Comparison of ENCODE assay signal across 9 cellular contexts in the genomic region with DNA sequence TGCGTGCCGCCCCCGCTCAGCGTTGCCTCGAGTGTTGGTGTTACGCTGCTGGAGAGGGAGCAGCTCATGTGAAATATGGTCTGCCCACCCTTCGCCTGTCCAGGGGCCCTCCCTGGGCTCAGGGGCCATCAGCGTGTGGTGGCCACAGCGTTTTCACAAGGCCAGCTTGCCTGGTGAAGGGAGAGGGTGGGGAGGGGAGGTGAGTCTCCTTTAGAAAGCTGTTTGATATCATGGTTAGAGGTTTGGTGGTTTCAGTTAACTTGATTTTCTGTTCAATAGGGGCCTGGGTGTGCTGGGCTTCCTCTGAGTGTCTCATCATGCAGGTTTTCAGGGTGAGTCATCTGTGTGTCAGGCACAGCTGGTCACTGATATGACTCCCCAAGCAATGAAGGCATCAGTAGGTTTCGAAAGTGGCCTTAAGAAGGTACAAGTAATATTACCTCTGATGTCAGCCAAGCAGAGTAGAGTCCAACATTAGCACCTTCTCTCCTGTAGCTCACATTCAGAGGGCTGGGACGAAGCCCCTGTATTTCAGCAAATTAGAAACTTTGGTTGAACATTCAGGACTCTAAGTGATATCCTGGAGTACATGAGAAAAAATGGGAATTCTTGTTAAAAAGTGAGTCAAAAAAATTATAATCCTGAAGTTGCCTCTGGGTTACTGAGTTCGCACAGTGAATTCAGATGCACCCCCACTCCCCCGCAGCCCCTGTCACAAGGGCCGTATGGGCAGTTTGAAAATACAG.
DNase-seq lines count a peak whose midpoint lies in the region; ATAC-seq and TF ChIP-seq lines count a peak whose summit lies in the region.
"Had no signal": no experiment of that assay in that cellular context is flagged by ENCODE, and none has a peak within 500 bp of the region (broad histone marks: within the 10 kb centered on the region; RNA-seq: fewer than 3 reads in every experiment).

No MANE protein-coding gene starts in this region.

- CTCF ChIA-PET in RWPE1 (lab: Yijun Ruan, JAX) = no interaction called here

- ATAC-seq in esophagus mucosa (peak; percentile 85), left lobe of liver (no peak)

- peak overlapping the region; percentile 81 for H3K27ac ChIP-seq in RWPE1
- H3K27ac ChIP-seq: cardiac muscle cell had no signal

- peak in 2 of 3 donors; percentile 29 to 30 for DNase-seq in stimulated activated CD4-positive, alpha-beta T cell treated with anti-CD3 and anti-CD28 coated beads, Interleukin-12 subunit alpha, Interleukin-12 subunit beta, amount 100 ng/mL, for 48 hours (ENCODE audit: low read depth in 2 of 3, low spot score in 1 of 3)
- no peak for DNase-seq in stimulated activated CD4-positive, alpha-beta T cell treated with anti-CD3 and anti-CD28 coated beads, Interleukin-12 subunit alpha, Interleukin-12 subunit beta, amount 100 ng/mL, for 4 hours
- DNase-seq in RWPE1 (ENCODE audit: low spot score) (peak; percentile 69), renal cortical epithelial cell (ENCODE audit: low read depth) (peak; percentile 97), NCI-H2029 (lab: John Stamatoyannopoulos, UW) (no peak), left lobe of liver (ENCODE audit: low spot score) (no peak), 8988T (no peak)

- no peak for TF ChIP-seq CTCF in RWPE1 (conservative IDR thresholded peaks at IDR 0.05; ENCODE audit: low read depth)

- POLR2A ChIA-PET in RWPE1 (lab: Yijun Ruan, JAX; ENCODE audit: low non-redundant PET) = no interaction called here

Comparison
In these comparisons a context has a peak if more than half of its experiments do, and no peak if none do; other contexts are left out.
1. DNase-seq: peak in stimulated activated CD4-positive, alpha-beta T cell treated with anti-CD3 and anti-CD28 coated beads, Interleukin-12 subunit alpha, Interleukin-12 subunit beta, amount 100 ng/mL, for 48 hours (2 of 3), RWPE1 (single experiment) and renal cortical epithelial cell (single experiment); none in stimulated activated CD4-positive, alpha-beta T cell treated with anti-CD3 and anti-CD28 coated beads, Interleukin-12 subunit alpha, Interleukin-12 subunit beta, amount 100 ng/mL, for 4 hours (single experiment), NCI-H2029 (single experiment), left lobe of liver (single experiment) and 8988T (single experiment).